ENCODE assay signal across 22 cellular contexts in genomic region chr9:126336350-126337335, GRCh38. TPM values are rescaled to one million over a fixed set of nuclear protein-coding genes. Genes with fewer than 3 reads are reported as not detected.
A peak's percentile ranks its signal among the peaks of the same experiment; 100 is the strongest.
DNase-seq lines count a peak whose midpoint lies in the region; ATAC-seq and TF ChIP-seq lines count a peak whose summit lies in the region.
"Had no signal": no experiment of that assay in that cellular context is flagged by ENCODE, and none has a peak within 500 bp of the region (broad histone marks: within the 10 kb centered on the region; RNA-seq: fewer than 3 reads in every experiment).

No MANE protein-coding gene starts in this region.

- TF ChIP-seq RAD21 in SK-N-SH (IDR thresholded peaks at IDR 0.05; ENCODE audit: low read length), result no peak

- H3K79me2 ChIP-seq in SK-N-SH (ENCODE audit: insufficient read depth), result peaks cover 41% of the 10 kb centered on the region; the same call in 1 of the 2 replicates

- H3K9ac ChIP-seq in SK-N-SH, result no peak overlapping the region

- DNase-seq in SK-N-SH (no peak), cardiac muscle cell (ENCODE audit: low read depth in 1 of 2, low spot score in 1 of 2) (no peak), tibial nerve (ENCODE audit: low spot score in 2 of 2) (peak in 1 of 2 donors; percentile 2), activated gamma-delta T cell treated with Interleukin-2 at 50 U/mL for 16 hours (no peak), NCI-H187 treated with DMSO at 0.1 percent for 48 hours (lab: John Stamatoyannopoulos, UW) (no peak)
- DNase-seq in naive thymus-derived CD4-positive, alpha-beta T cell, result no peak
- DNase-seq: activated CD4-positive, alpha-beta T cell treated with anti-CD3 and anti-CD28 coated beads, Interleukin-2, amount 50 U/mL, for 48 hours; activated naive CD4-positive, alpha-beta T cell treated with anti-CD3 and anti-CD28 coated beads, Interleukin-2, amount 50 U/mL, for 16 hours; activated T-cell treated with anti-CD3 and anti-CD28 coated beads, Interleukin-2, amount 50 U/mL, for 1 hour; foreskin fibroblast; kidney; NCI-H2171; NCI-H69; occipital lobe; SHP77 treated with DMSO at 0.1 percent for 48 hours; stimulated activated CD4-positive, alpha-beta T cell treated with anti-CD3 and anti-CD28 coated beads, Interleukin-2, amount 100 ng/mL, for 24 hours; stimulated activated naive CD8-positive, alpha-beta T cell treated with anti-CD3 and anti-CD28 coated beads, Interleukin-15, Interleukin-2, amounts not matched to agents 100 U/mL and 50 U/mL, for 24 hours; T-helper 2 cell had no signal

- no peak for TF ChIP-seq CTCF in SK-N-SH (IDR thresholded peaks at IDR 0.05)
- TF ChIP-seq CTCF in cardiac muscle cell (IDR thresholded peaks at IDR 0.05; ENCODE audit: low read depth, low read length), result no peak
- no peak for TF ChIP-seq CTCF in tibial nerve (IDR thresholded peaks at IDR 0.05)

- TF ChIP-seq EP300 in SK-N-SH (IDR thresholded peaks at IDR 0.05; ENCODE audit: borderline replicate concordance in 1 of 2, low read depth in 1 of 2, low read length in 1 of 2), result no peak
- TF ChIP-seq EP300 in tibial nerve (IDR thresholded peaks at IDR 0.05), result no peak

- peaks cover 8 to 12% of the 10 kb centered on the region in 2 experiments for H3K36me3 ChIP-seq in SK-N-SH (replicated peaks in 1 of 2; ENCODE audit: control insufficient read depth in 1 of 2, insufficient read depth in 2 of 2, low read length in 1 of 2)
- peaks cover 4% of the 10 kb centered on the region for H3K36me3 ChIP-seq in cardiac muscle cell
- peaks cover 0 to 6% (median 0%) of the 10 kb centered on the region in 3 experiments for H3K36me3 ChIP-seq in naive thymus-derived CD4-positive, alpha-beta T cell (ENCODE audit: control insufficient read depth in 2 of 3, insufficient read depth in 3 of 3, low read length in 3 of 3)
- H3K36me3 ChIP-seq in tibial nerve, result peaks cover 0 to 13% (median 0%) of the 10 kb centered on the region in 3 donors

- intact Hi-C loops in naive thymus-derived CD4-positive, alpha-beta T cell (cut with micrococcal nuclease), result no loop called here

- H3K9me3 ChIP-seq in SK-N-SH (no peaks in the 10 kb centered on the region), cardiac muscle cell (ENCODE audit: low read depth) (no peaks in the 10 kb centered on the region), tibial nerve (no peaks in the 10 kb centered on the region)
- no peaks in the 10 kb centered on the region for H3K9me3 ChIP-seq in naive thymus-derived CD4-positive, alpha-beta T cell (ENCODE audit: control insufficient read depth in 2 of 3, low read length in 3 of 3)
- H3K9me3 ChIP-seq: ascending aorta had no signal

- POLR2A ChIA-PET in SK-N-SH (lab: Yijun Ruan, JAX), result interaction anchor here (0.6 to 1.1 kb wide), 2 partner anchors 10 to 1036 kb away, joined by 3 to 5 read pairs; partner anchors contain the start of gene MVB12B
- POLR2A ChIA-PET in naive thymus-derived CD4-positive, alpha-beta T cell (lab: Charles Lee), result no interaction called here

- TF ChIP-seq POLR2A in tibial nerve (IDR thresholded peaks at IDR 0.05), result no peak

- H3K27ac ChIP-seq in SK-N-SH (ENCODE audit: low read depth in 2 of 2, low read length in 1 of 2) (no peak overlapping the region), cardiac muscle cell (peak overlapping the region; percentile 43), tibial nerve (peak overlapping the region in 3 of 4 donors; percentile 58 to 87 (median 81))
- H3K27ac ChIP-seq in naive thymus-derived CD4-positive, alpha-beta T cell (ENCODE audit: low read depth, low read length), result no peak overlapping the region
- H3K27ac ChIP-seq: 22Rv1 had no signal

- H3K9me3 Mint-ChIP-seq in naive thymus-derived CD4-positive, alpha-beta T cell, result no peaks in the 10 kb centered on the region

- H3K27me3 Mint-ChIP-seq in naive thymus-derived CD4-positive, alpha-beta T cell, result peaks cover 0 to 5% (median 0%) of the 10 kb centered on the region in 5 donors

- no peak overlapping the region for H3K4me2 ChIP-seq in SK-N-SH

- WGBS in SK-N-SH (ENCODE audit: low lambda C conversion rate), result 90% methylated on average over 18 of the region's 18 CpGs
- 70 to 75% methylated on average over 17 to 18 of the region's 18 CpGs for WGBS in tibial nerve, 2 donors

- H3K4me1 ChIP-seq in SK-N-SH (ENCODE audit: control insufficient read depth in 1 of 2, insufficient read depth in 2 of 2, low read depth in 1 of 2, low read length in 1 of 2) (peaks cover 0 to 22% of the 10 kb centered on the region in 2 experiments; a peak in 1 of 4 replicates), cardiac muscle cell (ENCODE audit: low read depth) (peaks cover 25% of the 10 kb centered on the region), tibial nerve (peaks cover 0 to 91% (median 37%) of the 10 kb centered on the region in 4 donors)
- peaks cover 0 to 8% of the 10 kb centered on the region in 2 donors for H3K4me1 ChIP-seq in naive thymus-derived CD4-positive, alpha-beta T cell (ENCODE audit: control insufficient read depth in 2 of 2, insufficient read depth in 2 of 2, low read length in 2 of 2)

- H3K27ac Mint-ChIP-seq in naive thymus-derived CD4-positive, alpha-beta T cell, result no peak overlapping the region

- H4K20me1 ChIP-seq in SK-N-SH (ENCODE audit: insufficient read depth), result peaks cover 18% of the 10 kb centered on the region; the same call in 1 of the 2 replicates

- no peaks in the 10 kb centered on the region for H3K27me3 ChIP-seq in SK-N-SH (ENCODE audit: insufficient read depth)
- no peaks in the 10 kb centered on the region for H3K27me3 ChIP-seq in cardiac muscle cell
- H3K27me3 ChIP-seq in naive thymus-derived CD4-positive, alpha-beta T cell (ENCODE audit: control insufficient read depth in 2 of 2, insufficient read depth in 2 of 2, low read length in 2 of 2), result no peaks in the 10 kb centered on the region
- no peaks in the 10 kb centered on the region for H3K27me3 ChIP-seq in tibial nerve
- H3K27me3 ChIP-seq: ascending aorta had no signal

- CTCF ChIA-PET in SK-N-SH (lab: Yijun Ruan, JAX), result interaction anchor here (1.1 to 2.8 kb wide), 5 partner anchors 8 to 62 kb away, joined by 3 to 13 read pairs (median 5); no protein-coding TSS in a partner anchor
- CTCF ChIA-PET in naive thymus-derived CD4-positive, alpha-beta T cell (lab: Charles Lee), result interaction anchor here (0.8 kb wide), 1 partner anchor 11 kb away, joined by 3 read pairs; the partner anchor contains the start of gene MVB12B

- no peak overlapping the region for H3K4me3 Mint-ChIP-seq in naive thymus-derived CD4-positive, alpha-beta T cell

- ATAC-seq in SK-N-SH treated with all-trans-retinoic acid at 6 μM for 48 hours (no peak), HG03354 (IDR thresholded peaks at IDR 0.05; ENCODE audit: poor library complexity, severe bottlenecking, unreplicated experiment) (no peak)
- peak; percentile 61 for ATAC-seq in naive thymus-derived CD4-positive, alpha-beta T cell
- ATAC-seq: stimulated activated naive CD8-positive, alpha-beta T cell treated with anti-CD3 and anti-CD28 coated beads, Interleukin-15, Interleukin-2, amounts not matched to agents 100 U/mL and 50 U/mL, for 24 hours had no signal

- no peaks in the 10 kb centered on the region for H3F3A ChIP-seq in SK-N-SH (replicated peaks; ENCODE audit: insufficient read depth)

- no peak overlapping the region for H2AFZ ChIP-seq in SK-N-SH (ENCODE audit: low read depth)

- peaks cover 4 to 24% (median 12%) of the 10 kb centered on the region in 7 donors for H3K4me1 Mint-ChIP-seq in naive thymus-derived CD4-positive, alpha-beta T cell

- H3K9me2 ChIP-seq in SK-N-SH, result no peaks in the 10 kb centered on the region

- H3K4me3 ChIP-seq in SK-N-SH (ENCODE audit: low read depth in 2 of 2, low read length in 1 of 2) (no peak overlapping the region), cardiac muscle cell (no peak overlapping the region), tibial nerve (no peak overlapping the region)
- H3K4me3 ChIP-seq in naive thymus-derived CD4-positive, alpha-beta T cell (ENCODE audit: low read length), result no peak overlapping the region
- H3K4me3 ChIP-seq: ascending aorta had no signal

- peaks cover 0 to 18% (median 5%) of the 10 kb centered on the region in 5 donors for H3K36me3 Mint-ChIP-seq in naive thymus-derived CD4-positive, alpha-beta T cell

TF ChIP-seq in SK-N-SH, 30 proteins besides CTCF, POLR2A, EP300 and RAD21:
- TF ChIP-seq POLR2AphosphoS5 (IDR thresholded peaks at IDR 0.05; ENCODE audit: low read depth, low read length), result no peak
- no peak for TF ChIP-seq MXI1 (IDR thresholded peaks at IDR 0.05; ENCODE audit: low read depth, low read length)
- 0 out of 2 replicates have a peak, but pooled peaks have one; percentile 1 for TF ChIP-seq GATA2 (CRISPR knock-in tag; IDR thresholded peaks at IDR 0.05)
- no peak for TF ChIP-seq NFIC (IDR thresholded peaks at IDR 0.05; ENCODE audit: borderline replicate concordance)
- no peak for TF ChIP-seq ELF1 (IDR thresholded peaks at IDR 0.05)

TF ChIP-seq in SK-N-SH treated with all-trans-retinoic acid at 6 μM for 48 hours, 23 proteins besides CTCF, POLR2A, EP300 and RAD21 (continues in another document):
- TF ChIP-seq POU6F1 (CRISPR knock-in tag; IDR thresholded peaks at IDR 0.05; ENCODE audit: borderline replicate concordance, low read depth) (no peak), PPARA (CRISPR knock-in tag; IDR thresholded peaks at IDR 0.05; ENCODE audit: borderline replicate concordance) (no peak), ZNF565 (CRISPR knock-in tag; conservative IDR thresholded peaks at IDR 0.05; ENCODE audit: low read depth) (no peak), TCF4 (CRISPR knock-in tag; IDR thresholded peaks at IDR 0.05; ENCODE audit: borderline replicate concordance) (no peak), ESRRG (CRISPR knock-in tag; IDR thresholded peaks at IDR 0.05) (no peak), TOX (CRISPR knock-in tag; IDR thresholded peaks at IDR 0.05; ENCODE audit: borderline replicate concordance) (no peak), ARNTL (CRISPR knock-in tag; IDR thresholded peaks at IDR 0.05; ENCODE audit: borderline replicate concordance, low read depth) (no peak)

RNA-seq across cellular contexts. Expression of gene MVB12B, which starts 10.0 kb away (rescaled TPM):
- polyA plus RNA-seq in SK-N-SH (2012; rRNA removed), result 3.7 and 5.1 TPM in 2 replicates
- polyA plus RNA-seq in SK-N-SH (2012; cell fraction: cytosol; rRNA removed), result 4.4 and 6.2 TPM in 2 replicates
- polyA plus RNA-seq in SK-N-SH (2012; cell fraction: nucleus; rRNA removed), result 6.4 and 6.8 TPM in 2 replicates
- total RNA-seq in cardiac muscle cell, result 23.4 and 29.9 TPM in 2 replicates
- 18.9 and 19.0 TPM in 2 replicates for polyA plus RNA-seq in cardiac muscle cell
- total RNA-seq in naive thymus-derived CD4-positive, alpha-beta T cell, result 1 to 10 TPM; 3.0 to 9.7 (median 4.2) TPM
- 1 to 10 TPM; 1.6 to 2.3 TPM for polyA plus RNA-seq in naive thymus-derived CD4-positive, alpha-beta T cell
- 10 to 100 TPM; 27.2 to 36.9 (median 33.2) TPM for total RNA-seq in tibial nerve

Comparison
In these comparisons a context has a peak if more than half of its experiments do, and no peak if none do; other contexts are left out.
1. H3K27ac ChIP-seq: peak in cardiac muscle cell (single experiment) and tibial nerve (3 of 4); none in SK-N-SH (0 of 2) and naive thymus-derived CD4-positive, alpha-beta T cell (single experiment).